In the genomic region with DNA sequence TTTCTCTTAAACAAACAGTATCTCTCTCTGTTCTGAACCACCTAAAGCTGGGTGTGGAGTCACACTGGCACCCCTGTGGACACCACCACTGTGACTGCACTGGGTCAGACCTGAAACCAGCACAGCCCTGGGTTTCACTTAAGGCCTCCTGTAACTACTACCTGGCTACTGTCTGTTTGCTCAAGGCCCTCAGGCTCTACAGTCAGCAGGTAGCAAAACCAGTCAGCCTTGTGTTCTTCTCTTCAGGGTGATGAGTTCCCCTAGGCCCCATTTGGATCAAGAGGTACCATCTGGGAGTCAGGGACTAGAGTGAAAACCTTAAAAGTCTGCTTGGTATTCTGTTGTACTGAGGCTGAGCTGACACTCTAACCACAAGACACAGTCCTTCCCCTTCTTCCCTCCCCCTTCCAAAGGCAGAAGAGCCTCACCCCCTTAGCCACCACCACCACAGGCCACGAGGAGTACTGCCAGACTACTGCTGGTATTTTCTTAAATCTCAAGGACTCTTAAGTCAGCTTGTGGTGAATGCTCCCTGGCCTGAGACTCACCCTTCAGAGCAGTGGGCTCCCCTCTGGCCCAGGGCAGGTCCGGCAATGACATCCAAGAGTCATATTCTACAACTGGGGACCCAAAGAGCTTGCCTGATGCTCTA, we compare ENCODE assay signal across 24 cellular contexts.
"Had no signal": no experiment of that assay in that cellular context is flagged by ENCODE, and none has a peak within 500 bp of the region (broad histone marks: within the 10 kb centered on the region; RNA-seq: fewer than 3 reads in every experiment).

No MANE protein-coding gene starts in this region.

- H3K36me3 ChIP-seq: brain microvascular endothelial cell, cardiac muscle cell, Peyer's patch, SJCRH30 had no signal

- H3K4me1 ChIP-seq: Peyer's patch, SJCRH30 had no signal

- H3K9me3 ChIP-seq: Peyer's patch, SJCRH30, SK-N-SH had no signal

- ATAC-seq: activated CD4-positive, CD25-positive, alpha-beta regulatory T cell treated with anti-CD3 and anti-CD28 coated beads, Interleukin-2, amount 50 U/mL, for 24 hours; activated CD8-positive, alpha-beta T cell treated with anti-CD3 and anti-CD28 coated beads for 36 hours; activated T-cell treated with anti-CD3 and anti-CD28 coated beads, Interleukin-2, amount 50 U/mL, for 72 hours had no signal

- H3K27me3 ChIP-seq: brain microvascular endothelial cell, cardiac muscle cell, Peyer's patch, SJCRH30 had no signal

- H3K9ac ChIP-seq: SK-N-SH had no signal

- H3K4me2 ChIP-seq: SK-N-SH had no signal

- H3K27me3 Mint-ChIP-seq: activated CD8-positive, alpha-beta T cell treated with anti-CD3 and anti-CD28 coated beads for 36 hours; activated naive CD4-positive, alpha-beta T cell treated with anti-CD3 and anti-CD28 coated beads, Interleukin-2, amount 10 ng/mL, durations not matched to agents 7 days and 5 days; activated naive CD8-positive, alpha-beta T cell treated with anti-CD3 and anti-CD28 coated beads for 36 hours had no signal

- DNase-seq: activated CD4-positive, alpha-beta T cell treated with anti-CD3 and anti-CD28 coated beads for 4 hours; activated CD8-positive, alpha-beta memory T cell treated with anti-CD3 and anti-CD28 coated beads, Interleukin-2, amount 50 U/mL, for 4 hours; activated CD8-positive, alpha-beta T cell treated with anti-CD3 and anti-CD28 coated beads for 36 hours; activated gamma-delta T cell treated with Interleukin-2 at 50 U/mL for 16 hours; activated naive CD4-positive, alpha-beta T cell treated with anti-CD3 and anti-CD28 coated beads, Interleukin-2, amount 10 ng/mL, durations not matched to agents 7 days and 5 days; activated naive CD8-positive, alpha-beta T cell treated with anti-CD3 and anti-CD28 coated beads for 36 hours; activated T-cell treated with anti-CD3 and anti-CD28 coated beads, Interleukin-2, amount 50 U/mL, for 72 hours; brain microvascular endothelial cell; Karpas-422; MM.1S; NCI-H1092; NCI-H1694; NCI-H2029; NCI-H2107; NCI-H510A treated with DMSO at 0.1 percent for 48 hours; Peyer's patch; Right ventricle myocardium superior; SJCRH30; SK-N-SH had no signal

- H3K27ac ChIP-seq: brain microvascular endothelial cell, cardiac muscle cell, Peyer's patch, RWPE1, SJCRH30 had no signal

- H3K9me3 Mint-ChIP-seq: activated CD8-positive, alpha-beta T cell treated with anti-CD3 and anti-CD28 coated beads for 36 hours; activated naive CD4-positive, alpha-beta T cell treated with anti-CD3 and anti-CD28 coated beads, Interleukin-2, amount 10 ng/mL, durations not matched to agents 7 days and 5 days; activated T-helper 2 cell treated with anti-CD3 and anti-CD28 coated beads, Interferon-gamma antibody, Interleukin-2, Interleukin-4, amounts not matched to agents 10 μg/mL and 5 μg/mL and 100 μg/mL, durations not matched to agents 14 hours and 24 hours and 36 hours; T-helper 1 cell treated with Interleukin-12 subunit alpha and Interleukin-12 subunit beta and Interleukin-4 antibody, amounts not matched to agents 30 μg/mL and 1 μg/mL, for 36 hours had no signal

- H3K4me3 ChIP-seq: cardiac muscle cell, Peyer's patch, SJCRH30 had no signal

- H3K27ac Mint-ChIP-seq: activated CD8-positive, alpha-beta T cell treated with anti-CD3 and anti-CD28 coated beads for 36 hours; activated naive CD4-positive, alpha-beta T cell treated with anti-CD3 and anti-CD28 coated beads, Interleukin-2, amount 10 ng/mL, durations not matched to agents 7 days and 5 days; activated naive CD8-positive, alpha-beta T cell treated with anti-CD3 and anti-CD28 coated beads for 36 hours; activated T-helper 2 cell treated with anti-CD3 and anti-CD28 coated beads, Interferon-gamma antibody, Interleukin-2, Interleukin-4, amounts not matched to agents 10 μg/mL and 5 μg/mL and 100 μg/mL, durations not matched to agents 14 hours and 24 hours and 36 hours; T-helper 1 cell treated with Interleukin-12 subunit alpha and Interleukin-12 subunit beta and Interleukin-4 antibody, amounts not matched to agents 30 μg/mL and 1 μg/mL, for 36 hours had no signal

- H3K4me3 Mint-ChIP-seq: activated CD8-positive, alpha-beta T cell treated with anti-CD3 and anti-CD28 coated beads for 36 hours; activated naive CD4-positive, alpha-beta T cell treated with anti-CD3 and anti-CD28 coated beads, Interleukin-2, amount 10 ng/mL, durations not matched to agents 7 days and 5 days; activated T-cell treated with anti-CD3 and anti-CD28 coated beads, Interleukin-2, amount 50 U/mL, for 72 hours; T-helper 1 cell treated with Interleukin-12 subunit alpha and Interleukin-12 subunit beta and Interleukin-4 antibody, amounts not matched to agents 30 μg/mL and 1 μg/mL, for 36 hours had no signal

- H3K4me1 Mint-ChIP-seq: activated naive CD4-positive, alpha-beta T cell treated with anti-CD3 and anti-CD28 coated beads, Interleukin-2, amount 10 ng/mL, durations not matched to agents 7 days and 5 days; activated naive CD8-positive, alpha-beta T cell treated with anti-CD3 and anti-CD28 coated beads for 36 hours had no signal

- H3K36me3 Mint-ChIP-seq: activated naive CD4-positive, alpha-beta T cell treated with anti-CD3 and anti-CD28 coated beads, Interleukin-2, amount 10 ng/mL, durations not matched to agents 7 days and 5 days; activated naive CD8-positive, alpha-beta T cell treated with anti-CD3 and anti-CD28 coated beads for 36 hours had no signal
